7 cellular contexts compared by ENCODE assay signal in genomic region chr1:83295594-83295993, GRCh38.
DNase-seq lines count a peak whose midpoint lies in the region; ATAC-seq, FAIRE-seq and TF ChIP-seq lines count a peak whose summit lies in the region.
"Not testable (repeated sequence)": the region's sequence is repeated elsewhere in the genome, so short reads cannot be mapped to it uniquely, and the experiment has no call there.

No MANE protein-coding gene starts in this region.

- not testable (repeated sequence) for H2BK120ac ChIP-seq in mesenchymal stem cell (ENCODE audit: low read depth, low read length)

- not testable (repeated sequence) for H3K4me3 Mint-ChIP-seq in activated T-cell treated with anti-CD3 and anti-CD28 coated beads, Interleukin-2, amount 50 U/mL, for 4 hours; activated naive CD8-positive, alpha-beta T cell treated with anti-CD3 and anti-CD28 coated beads, Interleukin-2, amount 50 U/mL, for 24 hours

- not testable (repeated sequence) for H3K27me3 ChIP-seq in bronchial epithelial cell (ENCODE audit: control insufficient read depth, insufficient read depth, low read length); mesenchymal stem cell (ENCODE audit: control insufficient read depth in 1 of 2, insufficient read depth in 1 of 2, low read length in 2 of 2)

- not testable (repeated sequence) for H3K36me3 ChIP-seq in bronchial epithelial cell (ENCODE audit: control insufficient read depth, insufficient read depth, low read length); mesenchymal stem cell (ENCODE audit: control insufficient read depth in 1 of 2, insufficient read depth in 2 of 2, low read depth in 1 of 2, low read length in 2 of 2)

- H3K36me3 Mint-ChIP-seq in activated T-cell treated with anti-CD3 and anti-CD28 coated beads, Interleukin-2, amount 50 U/mL, for 4 hours (ENCODE audit: insufficient read depth); activated naive CD8-positive, alpha-beta T cell treated with anti-CD3 and anti-CD28 coated beads, Interleukin-2, amount 50 U/mL, for 24 hours (ENCODE audit: low read depth): not testable (repeated sequence)

- peak; percentile 67 for FAIRE-seq in GM12892 (lab: Jason Lieb, UNC)
- peak; percentile 62 for FAIRE-seq in bronchial epithelial cell (lab: Jason Lieb, UNC)

- H3K23ac ChIP-seq in mesenchymal stem cell (ENCODE audit: low read length in 2 of 2), result not testable (repeated sequence)

- not testable (repeated sequence) for DNase-seq in GM12892 (ENCODE audit: insufficient read length); activated T-cell treated with anti-CD3 and anti-CD28 coated beads, Interleukin-2, amount 50 U/mL, for 4 hours; activated naive CD8-positive, alpha-beta T cell treated with anti-CD3 and anti-CD28 coated beads, Interleukin-2, amount 50 U/mL, for 24 hours
- DNase-seq in bronchial epithelial cell (ENCODE audit: low read depth) (peak; percentile 60), mesenchymal stem cell (peak; percentile 1)

- H3K14ac ChIP-seq in mesenchymal stem cell (ENCODE audit: low read length in 2 of 2), result not testable (repeated sequence)

- H3K27ac ChIP-seq in mesenchymal stem cell (ENCODE audit: low read length, poor library complexity, severe bottlenecking), result not testable (repeated sequence)

- not testable (repeated sequence) for TF ChIP-seq CTCF in bronchial epithelial cell (IDR thresholded peaks at IDR 0.05; ENCODE audit: insufficient read depth, low read length, severe bottlenecking)

- H3K27me3 Mint-ChIP-seq in activated T-cell treated with anti-CD3 and anti-CD28 coated beads, Interleukin-2, amount 50 U/mL, for 4 hours (ENCODE audit: low read depth); activated naive CD8-positive, alpha-beta T cell treated with anti-CD3 and anti-CD28 coated beads, Interleukin-2, amount 50 U/mL, for 24 hours: not testable (repeated sequence)

- H4K8ac ChIP-seq in mesenchymal stem cell (ENCODE audit: low read length), result not testable (repeated sequence)

- H2AK5ac ChIP-seq in mesenchymal stem cell (ENCODE audit: low read length, severe bottlenecking), result not testable (repeated sequence)

- H2BK12ac ChIP-seq in mesenchymal stem cell (ENCODE audit: low read length in 2 of 2), result not testable (repeated sequence)

- ATAC-seq in HG02852 (IDR thresholded peaks at IDR 0.05; ENCODE audit: unreplicated experiment), result peak; percentile 67
- peak; percentile 80 to 92 for ATAC-seq in activated CD4-positive, CD25-positive, alpha-beta regulatory T cell treated with anti-CD3 and anti-CD28 coated beads, Interleukin-2, amount 50 U/mL, for 24 hours
- ATAC-seq in activated T-cell treated with anti-CD3 and anti-CD28 coated beads, Interleukin-2, amount 50 U/mL, for 4 hours, result peak; percentile 80 to 91
- ATAC-seq in activated naive CD8-positive, alpha-beta T cell treated with anti-CD3 and anti-CD28 coated beads, Interleukin-2, amount 50 U/mL, for 24 hours, result peak; percentile 80

- not testable (repeated sequence) for H3K4me1 Mint-ChIP-seq in activated T-cell treated with anti-CD3 and anti-CD28 coated beads, Interleukin-2, amount 50 U/mL, for 4 hours (ENCODE audit: low read depth); activated naive CD8-positive, alpha-beta T cell treated with anti-CD3 and anti-CD28 coated beads, Interleukin-2, amount 50 U/mL, for 24 hours

- not testable (repeated sequence) for H3K9me3 ChIP-seq in mesenchymal stem cell (ENCODE audit: control insufficient read depth, low read length)

- not testable (repeated sequence) for H4K91ac ChIP-seq in mesenchymal stem cell (ENCODE audit: low read length)

- not testable (repeated sequence) for H3K18ac ChIP-seq in mesenchymal stem cell (ENCODE audit: low read depth in 1 of 2, low read length in 2 of 2)

- H3K4ac ChIP-seq in mesenchymal stem cell (ENCODE audit: low read depth in 1 of 2, low read length in 2 of 2), result not testable (repeated sequence)

- not testable (repeated sequence) for TF ChIP-seq POLR2A in GM12892 (IDR thresholded peaks at IDR 0.05; ENCODE audit: low read depth, low read length)

- H3K4me3 ChIP-seq in bronchial epithelial cell (ENCODE audit: low read depth, low read length); mesenchymal stem cell (ENCODE audit: insufficient read depth in 1 of 2, low read depth in 1 of 2, low read length in 2 of 2): not testable (repeated sequence)

- 100% methylated on average over 1 of the region's 1 CpG for WGBS in mesenchymal stem cell

- not testable (repeated sequence) for H3K9ac ChIP-seq in mesenchymal stem cell (ENCODE audit: low read length)

- not testable (repeated sequence) for H2AFZ ChIP-seq in mesenchymal stem cell (ENCODE audit: low read depth, low read length)

- not testable (repeated sequence) for H3K27ac Mint-ChIP-seq in activated naive CD8-positive, alpha-beta T cell treated with anti-CD3 and anti-CD28 coated beads, Interleukin-2, amount 50 U/mL, for 24 hours

- H3K4me2 ChIP-seq in mesenchymal stem cell (ENCODE audit: low read length, poor library complexity, severe bottlenecking), result not testable (repeated sequence)

- not testable (repeated sequence) for H2BK15ac ChIP-seq in mesenchymal stem cell (ENCODE audit: low read depth, poor library complexity, severe bottlenecking)

- H2BK5ac ChIP-seq in mesenchymal stem cell (ENCODE audit: low read depth, low read length, poor library complexity, severe bottlenecking), result not testable (repeated sequence)

- not testable (repeated sequence) for H3K9me3 Mint-ChIP-seq in activated T-cell treated with anti-CD3 and anti-CD28 coated beads, Interleukin-2, amount 50 U/mL, for 4 hours
- H3K9me3 Mint-ChIP-seq in activated naive CD8-positive, alpha-beta T cell treated with anti-CD3 and anti-CD28 coated beads, Interleukin-2, amount 50 U/mL, for 24 hours, result peaks cover 21% of the 10 kb centered on the region

- not testable (repeated sequence) for H3K79me1 ChIP-seq in mesenchymal stem cell (replicated peaks; ENCODE audit: low read length, poor library complexity, severe bottlenecking)

- not testable (repeated sequence) for H3K4me1 ChIP-seq in mesenchymal stem cell (ENCODE audit: control insufficient read depth, insufficient read depth, low read depth, low read length)
